ENCODE assay signal across 9 cellular contexts in genomic region chr9:111916234-111916645, GRCh38. TPM values are rescaled to one million over a fixed set of nuclear protein-coding genes. Genes with fewer than 3 reads are reported as not detected.
DNase-seq lines count a peak whose midpoint lies in the region; ATAC-seq lines count a peak whose summit lies in the region.
"Had no signal": no experiment of that assay in that cellular context is flagged by ENCODE, and none has a peak within 500 bp of the region (broad histone marks: within the 10 kb centered on the region; RNA-seq: fewer than 3 reads in every experiment).

No MANE protein-coding gene starts in this region.

- ATAC-seq in HG03066 (IDR thresholded peaks at IDR 0.05; ENCODE audit: low read depth, unreplicated experiment): peak; percentile 68

- no peak overlapping the region for H3K4me3 ChIP-seq in thymus (ENCODE audit: low read length)
- no peak overlapping the region for H3K4me3 ChIP-seq in effector memory CD4-positive, alpha-beta T cell (ENCODE audit: insufficient read depth, low read depth, low read length, poor library complexity, severe bottlenecking)
- H3K4me3 ChIP-seq: BLaER1 treated with 17β-estradiol and CSF1 and Interleukin-3, amounts not matched to agents 10 nM and 100 nM had no signal

- no peaks in the 10 kb centered on the region for H3K9me3 ChIP-seq in thymus (ENCODE audit: control insufficient read depth)
- H3K9me3 ChIP-seq in effector memory CD4-positive, alpha-beta T cell (ENCODE audit: control insufficient read depth, low read length): no peaks in the 10 kb centered on the region

- H3K36me3 ChIP-seq in thymus (ENCODE audit: control insufficient read depth, insufficient read depth): no peaks in the 10 kb centered on the region
- H3K36me3 ChIP-seq in effector memory CD4-positive, alpha-beta T cell (ENCODE audit: control insufficient read depth, insufficient read depth, low read length): peaks cover 3% of the 10 kb centered on the region

- H3K27ac ChIP-seq in thymus (ENCODE audit: low read depth): peak overlapping the region; percentile 65
- no peak overlapping the region for H3K27ac ChIP-seq in effector memory CD4-positive, alpha-beta T cell (ENCODE audit: insufficient read depth, low read length, poor library complexity, severe bottlenecking)
- H3K27ac ChIP-seq: BLaER1 treated with 17β-estradiol and CSF1 and Interleukin-3, amounts not matched to agents 10 nM and 100 nM had no signal

- WGBS in thymus: 85% methylated on average over 3 of the region's 3 CpGs

- peak; percentile 47 for DNase-seq in activated naive CD4-positive, alpha-beta T cell treated with Interleukin-2 at 50 U/mL for 16 hours
- no peak for DNase-seq in activated naive CD4-positive, alpha-beta T cell (lab: John Stamatoyannopoulos, UW)
- DNase-seq in activated T-cell treated with anti-CD3 and anti-CD28 coated beads, Interleukin-2, amount 50 U/mL, for 48 hours: peak; percentile 51 to 60
- no peak for DNase-seq in NCI-H128 (lab: John Stamatoyannopoulos, UW; ENCODE audit: unreplicated experiment)
- no peak for DNase-seq in effector memory CD4-positive, alpha-beta T cell
- no peak for DNase-seq in globus pallidus (ENCODE audit: low spot score)

- H3K4me1 ChIP-seq in thymus (ENCODE audit: control insufficient read depth, insufficient read depth, low read length): no peaks in the 10 kb centered on the region
- peaks cover 18% of the 10 kb centered on the region for H3K4me1 ChIP-seq in effector memory CD4-positive, alpha-beta T cell (ENCODE audit: control insufficient read depth, insufficient read depth, low read length, poor library complexity, severe bottlenecking)

- no peaks in the 10 kb centered on the region for H3K27me3 ChIP-seq in thymus (ENCODE audit: control insufficient read depth, insufficient read depth)
- no peaks in the 10 kb centered on the region for H3K27me3 ChIP-seq in effector memory CD4-positive, alpha-beta T cell (replicated peaks; ENCODE audit: control insufficient read depth, insufficient read depth, low read length, poor library complexity, severe bottlenecking)
- H3K27me3 ChIP-seq: BLaER1 treated with 17β-estradiol and CSF1 and Interleukin-3, amounts not matched to agents 10 nM and 100 nM had no signal

RNA-seq across cellular contexts. Expression of gene UGCG, which starts 19.6 kb away (rescaled TPM):
- 37.1 TPM for polyA plus RNA-seq in thymus

Comparison
In these comparisons a context has a peak if more than half of its experiments do, and no peak if none do; other contexts are left out.
1. DNase-seq: peak in activated naive CD4-positive, alpha-beta T cell treated with Interleukin-2 at 50 U/mL for 16 hours (single experiment) and activated T-cell treated with anti-CD3 and anti-CD28 coated beads, Interleukin-2, amount 50 U/mL, for 48 hours (2 of 2); none in activated naive CD4-positive, alpha-beta T cell (0 of 4), NCI-H128 (single experiment), effector memory CD4-positive, alpha-beta T cell (0 of 3) and globus pallidus (single experiment).